14 cellular contexts compared by ENCODE assay signal in genomic region chr6:13046084-13046483, GRCh38.
DNase-seq lines count a peak whose midpoint lies in the region; ATAC-seq, FAIRE-seq and TF ChIP-seq lines count a peak whose summit lies in the region.
"Had no signal": no experiment of that assay in that cellular context is flagged by ENCODE, and none has a peak within 500 bp of the region (broad histone marks: within the 10 kb centered on the region; RNA-seq: fewer than 3 reads in every experiment).

No MANE protein-coding gene starts in this region.

- no peak overlapping the region for H3K14ac ChIP-seq in mesenchymal stem cell (ENCODE audit: low read length in 2 of 2)

- DNase-seq in GF-D8 (lab: John Stamatoyannopoulos, UW) (peak; percentile 22), Karpas-422 (peak; percentile 11), K562 (ENCODE audit: extremely low read depth in 1 of 4, low spot score in 3 of 4) (peak in 2 of 4 experiments; percentile 9 to 10), mesenchymal stem cell (peak; percentile 11), AG20443 (ENCODE audit: low spot score) (no peak), COR-L47 (lab: John Stamatoyannopoulos, UW) (no peak), NCI-H2081 (lab: John Stamatoyannopoulos, UW) (no peak)
- DNase-seq: CD4-positive, alpha-beta T cell; DMS79; GDM1; H9 had no signal

- H3K4me3 ChIP-seq in Karpas-422 (ENCODE audit: low read length) (no peak overlapping the region), K562 (no peak overlapping the region), mesenchymal stem cell (ENCODE audit: insufficient read depth in 1 of 2, low read depth in 1 of 2, low read length in 2 of 2) (no peak overlapping the region)

- H3K79me2 ChIP-seq in Karpas-422 (ENCODE audit: low read length) (no peaks in the 10 kb centered on the region), K562 (ENCODE audit: control insufficient read depth, insufficient read depth, low read length) (no peaks in the 10 kb centered on the region)

- no peak for TF ChIP-seq EP300 in K562 (IDR thresholded peaks at IDR 0.05; ENCODE audit: low read length)

- FAIRE-seq in K562 (lab: Jason Lieb, UNC), result no peak
- FAIRE-seq: H1, HTR-8/SVneo had no signal

- H3K4me2 ChIP-seq in Karpas-422 (ENCODE audit: low read depth, low read length, poor library complexity, severe bottlenecking), result no peak overlapping the region
- no peak overlapping the region for H3K4me2 ChIP-seq in K562 (ENCODE audit: insufficient read depth, low read length)
- H3K4me2 ChIP-seq in mesenchymal stem cell (ENCODE audit: low read length, poor library complexity, severe bottlenecking), result no peak overlapping the region

- no TSS peak for BruUV-seq in K562 (replicated peaks; lab: Mats Ljungman, UMichigan)

- H3K18ac ChIP-seq in mesenchymal stem cell (ENCODE audit: low read depth in 1 of 2, low read length in 2 of 2), result no peak overlapping the region

- no peak overlapping the region for H3K4ac ChIP-seq in mesenchymal stem cell (ENCODE audit: low read depth in 1 of 2, low read length in 2 of 2)

- H2AK5ac ChIP-seq in mesenchymal stem cell (ENCODE audit: low read length, severe bottlenecking), result no peak overlapping the region

- no peak overlapping the region for H2BK5ac ChIP-seq in mesenchymal stem cell (ENCODE audit: low read depth, low read length, poor library complexity, severe bottlenecking)

- H3K23ac ChIP-seq in mesenchymal stem cell (ENCODE audit: low read length in 2 of 2), result no peak overlapping the region

- in situ Hi-C loops in K562 (cut with MboI), result no loop called here

- intact Hi-C loops in K562 (cut with micrococcal nuclease), result no loop called here

- WGBS in K562 (ENCODE audit: insufficient coverage, low coverage, missing lambda C conversion rate), result 0% methylated on average over 4 of the region's 4 CpGs
- WGBS in mesenchymal stem cell, result 80% methylated on average over 3 of the region's 4 CpGs

- ATAC-seq in K562, result no peak; the same call in 2 of the 3 replicates

- H3K9ac ChIP-seq in Karpas-422 (ENCODE audit: low read length) (no peak overlapping the region), K562 (ENCODE audit: insufficient read depth in 1 of 2, low read depth in 2 of 2, low read length in 2 of 2) (no peak overlapping the region), mesenchymal stem cell (ENCODE audit: low read length) (no peak overlapping the region)

- no peak overlapping the region for H4K91ac ChIP-seq in mesenchymal stem cell (ENCODE audit: low read length)

- H4K8ac ChIP-seq in mesenchymal stem cell (ENCODE audit: low read length), result no peak overlapping the region

- POLR2A ChIA-PET in K562 (lab: Yijun Ruan, JAX), result interaction anchor here (1.2 kb wide), 1 partner anchor 17 kb away, joined by 3 read pairs; no protein-coding TSS in a partner anchor

- H3K9me2 ChIP-seq in Karpas-422 (replicated peaks; ENCODE audit: insufficient read depth, low read length), result no peaks in the 10 kb centered on the region

- H3K36me3 ChIP-seq in Karpas-422 (ENCODE audit: insufficient read depth, low read length) (no peaks in the 10 kb centered on the region), K562 (ENCODE audit: control insufficient read depth, insufficient read depth, low read length) (no peaks in the 10 kb centered on the region), mesenchymal stem cell (ENCODE audit: control insufficient read depth in 1 of 2, insufficient read depth in 2 of 2, low read depth in 1 of 2, low read length in 2 of 2) (no peaks in the 10 kb centered on the region)

- no peaks in the 10 kb centered on the region for H3K9me1 ChIP-seq in K562 (ENCODE audit: control insufficient read depth, insufficient read depth, low read length)

- H3K4me1 ChIP-seq in Karpas-422 (ENCODE audit: low read length) (no peaks in the 10 kb centered on the region; the same call in 1 of the 2 replicates), K562 (replicated peaks in 1 of 2; ENCODE audit: control insufficient read depth in 2 of 2, insufficient read depth in 2 of 2, low read length in 2 of 2) (no peaks in the 10 kb centered on the region; a peak in 2 of 5 replicates), mesenchymal stem cell (ENCODE audit: control insufficient read depth, insufficient read depth, low read depth, low read length) (no peaks in the 10 kb centered on the region)

- no peak overlapping the region for H2BK120ac ChIP-seq in mesenchymal stem cell (ENCODE audit: low read depth, low read length)

- no peak for TF ChIP-seq POLR2A in K562 (conservative IDR thresholded peaks at IDR 0.05)

- H2AFZ ChIP-seq in Karpas-422 (ENCODE audit: low read length), result no peak overlapping the region
- no peak overlapping the region for H2AFZ ChIP-seq in K562 (ENCODE audit: low read depth, low read length)
- H2AFZ ChIP-seq in mesenchymal stem cell (ENCODE audit: low read depth, low read length), result no peak overlapping the region

- H3K9me3 ChIP-seq in Karpas-422 (ENCODE audit: low read length) (no peaks in the 10 kb centered on the region), K562 (replicated peaks; ENCODE audit: control insufficient read depth, insufficient read depth, low read depth, low read length) (no peaks in the 10 kb centered on the region), mesenchymal stem cell (ENCODE audit: control insufficient read depth, low read length) (no peaks in the 10 kb centered on the region)

- peaks cover 3% of the 10 kb centered on the region for H3K79me1 ChIP-seq in mesenchymal stem cell (replicated peaks; ENCODE audit: low read length, poor library complexity, severe bottlenecking)

- H3K27ac ChIP-seq in Karpas-422 (ENCODE audit: low read length), result no peak overlapping the region
- H3K27ac ChIP-seq in K562 (ENCODE audit: extremely low read depth, low read depth, low read length), result no peak overlapping the region
- no peak overlapping the region for H3K27ac ChIP-seq in mesenchymal stem cell (ENCODE audit: low read length, poor library complexity, severe bottlenecking)
- H3K27ac ChIP-seq: C4-2B had no signal

- TF ChIP-seq RAD21 in K562 (CRISPR knock-in tag; conservative IDR thresholded peaks at IDR 0.05 in 1 of 2, IDR thresholded peaks at IDR 0.05 in 1 of 2), result no peak

- no peaks in the 10 kb centered on the region for H3K27me3 ChIP-seq in Karpas-422 (ENCODE audit: low read length)
- H3K27me3 ChIP-seq in K562 (ENCODE audit: control insufficient read depth in 2 of 2, insufficient read depth in 2 of 2, low read length in 2 of 2), result no peaks in the 10 kb centered on the region
- no peaks in the 10 kb centered on the region for H3K27me3 ChIP-seq in mesenchymal stem cell (ENCODE audit: control insufficient read depth in 1 of 2, insufficient read depth in 1 of 2, low read length in 2 of 2)

- CTCF ChIA-PET in K562 (lab: Yijun Ruan, JAX; ENCODE audit: low intra/inter-chr PET ratio), result interaction anchor here (0.7 kb wide), 1 partner anchor 527 kb away, joined by 4 read pairs; no protein-coding TSS in a partner anchor

- TF ChIP-seq CTCF in K562 (IDR thresholded peaks at IDR 0.05 in 2 of 3, conservative IDR thresholded peaks at IDR 0.05 in 1 of 3; ENCODE audit: insufficient read depth in 2 of 3, low read depth in 1 of 3, low read length in 3 of 3), result no peak

- no peak overlapping the region for H2BK15ac ChIP-seq in mesenchymal stem cell (ENCODE audit: low read depth, poor library complexity, severe bottlenecking)

- H4K20me1 ChIP-seq in Karpas-422 (ENCODE audit: insufficient read depth, low read depth, low read length) (no peaks in the 10 kb centered on the region), K562 (replicated peaks; ENCODE audit: control insufficient read depth, insufficient read depth, low read length) (no peaks in the 10 kb centered on the region)

- H2BK12ac ChIP-seq in mesenchymal stem cell (ENCODE audit: low read length in 2 of 2), result no peak overlapping the region

TF ChIP-seq in K562, 482 proteins besides CTCF, POLR2A, EP300 and RAD21 (continues in another document):
- TF ChIP-seq ZNF347 (CRISPR knock-in tag; IDR thresholded peaks at IDR 0.05; ENCODE audit: low read depth) (no peak), SMARCB1 (IDR thresholded peaks at IDR 0.05; ENCODE audit: insufficient read length, low read depth) (no peak), CEBPB (tag; IDR thresholded peaks at IDR 0.05) (peak; percentile 65), SMAD4 (CRISPR knock-in tag; conservative IDR thresholded peaks at IDR 0.05) (0 out of 2 replicates have a peak, but pooled peaks have one; percentile 34), TRIM24 (IDR thresholded peaks at IDR 0.05) (0 out of 4 replicates have a peak, but pooled peaks of 1 of the 2 experiments have one; percentile 16), ZNF263 (CRISPR knock-in tag; IDR thresholded peaks at IDR 0.05; ENCODE audit: borderline replicate concordance) (peak; percentile 58; the same call in 1 of the 2 replicates), ARID1B (IDR thresholded peaks at IDR 0.05) (0 out of 2 replicates have a peak, but pooled peaks have one; percentile 17), IRF9 (tag; IDR thresholded peaks at IDR 0.05) (0 out of 2 replicates have a peak, but pooled peaks have one; percentile 6), TEAD4 (IDR thresholded peaks at IDR 0.05; ENCODE audit: low read length) (peak; percentile 48), TEAD4 (CRISPR knock-in tag; IDR thresholded peaks at IDR 0.05; ENCODE audit: borderline replicate concordance) (no peak), USF1 (CRISPR knock-in tag; IDR thresholded peaks at IDR 0.05) (no peak)

Comparison
In these comparisons a context has a peak if more than half of its experiments do, and no peak if none do; other contexts are left out.
1. DNase-seq: peak in GF-D8 (single experiment), Karpas-422 (single experiment) and mesenchymal stem cell (single experiment); none in AG20443 (single experiment), COR-L47 (single experiment) and NCI-H2081 (0 of 2).